In genomic region chr20:53354314-53354713, GRCh38 we compare ENCODE assay signal across 25 cellular contexts.
A peak's percentile ranks its signal among the peaks of the same experiment; 100 is the strongest.
DNase-seq lines count a peak whose midpoint lies in the region; ATAC-seq, FAIRE-seq and TF ChIP-seq lines count a peak whose summit lies in the region.
"Had no signal": no experiment of that assay in that cellular context is flagged by ENCODE, and none has a peak within 500 bp of the region (broad histone marks: within the 10 kb centered on the region; RNA-seq: fewer than 3 reads in every experiment).

No MANE protein-coding gene starts in this region.

- 4% methylated on average over 1 of the region's 1 CpG for WGBS in GM12878 (ENCODE audit: insufficient coverage, insufficient replicate concordance, low lambda C conversion rate, missing lambda C conversion rate)

- TF ChIP-seq EP300 in GM12878 (IDR thresholded peaks at IDR 0.05; ENCODE audit: borderline replicate concordance in 1 of 2, control insufficient read depth in 1 of 2, low read depth in 2 of 2, low read length in 2 of 2), result no peak

- POLR2A ChIA-PET in GM12878 (lab: Charles Lee), result interaction anchor here (0.6 kb wide), 1 partner anchor 67 kb away, joined by 6 read pairs; no protein-coding TSS in a partner anchor

- no peaks in the 10 kb centered on the region for H3K4me1 ChIP-seq in GM12878 (ENCODE audit: control insufficient read depth, insufficient read depth, low read length)
- H3K4me1 ChIP-seq: A549, BE2C had no signal

- peak; percentile 15 for DNase-seq in GM06990 (ENCODE audit: extremely low read depth, insufficient read length)
- DNase-seq in GM13977 (ENCODE audit: low spot score), result peak; percentile 22
- peak; percentile 27 for DNase-seq in M059J (ENCODE audit: low read depth)
- DNase-seq in GM12878 (ENCODE audit: low read depth, low spot score), result no peak
- no peak for DNase-seq in GM20000 (ENCODE audit: low spot score)
- no peak for DNase-seq in anterior cingulate cortex (lab: John Stamatoyannopoulos, UW)
- DNase-seq: 8988T; ACHN; AML-193; BE2C; CD4-positive, alpha-beta T cell; CD8-positive, alpha-beta memory T cell; DMS 273 treated with DMSO at 0.1 percent for 48 hours; DMS53; DMS79 treated with DMSO at 0.1 percent for 48 hours; GF-D8; H9 had no signal

- H3K27me3 ChIP-seq in GM06990 (replicated peaks; ENCODE audit: control insufficient read depth, insufficient read depth, low read length) (no peaks in the 10 kb centered on the region; the same call in 1 of the 2 replicates), GM12878 (replicated peaks in 1 of 2; ENCODE audit: control insufficient read depth in 2 of 2, insufficient read depth in 2 of 2, low read length in 1 of 2) (no peaks in the 10 kb centered on the region; a peak in 1 of 4 replicates)
- H3K27me3 ChIP-seq: BE2C; BLaER1 treated with 17β-estradiol and CSF1 and Interleukin-3, amounts not matched to agents 10 nM and 100 nM had no signal

- no peak for TF ChIP-seq POLR2A in GM12878 (IDR thresholded peaks at IDR 0.05; ENCODE audit: low read depth, low read length)

- no peaks in the 10 kb centered on the region for H3K79me2 ChIP-seq in GM12878 (ENCODE audit: control insufficient read depth, insufficient read depth, low read length)

- FAIRE-seq in GM12878 (lab: Jason Lieb, UNC), result no peak
- FAIRE-seq: A549, D721Med, GM12891, GM19239 had no signal

- H2AFZ ChIP-seq in GM12878 (ENCODE audit: control insufficient read depth, low read depth, low read length), result no peak overlapping the region
- H2AFZ ChIP-seq: GM23338 had no signal

- no peaks in the 10 kb centered on the region for H3K36me3 ChIP-seq in GM06990 (ENCODE audit: control insufficient read depth, insufficient read depth, low read length)
- H3K36me3 ChIP-seq in GM12878 (ENCODE audit: control insufficient read depth in 2 of 2, insufficient read depth in 2 of 2, low read length in 1 of 2), result no peaks in the 10 kb centered on the region
- H3K36me3 ChIP-seq: BE2C; BLaER1 treated with 17β-estradiol and CSF1 and Interleukin-3, amounts not matched to agents 10 nM and 100 nM had no signal

- CTCF ChIA-PET in GM12878 (lab: Yijun Ruan, JAX), result interaction anchor here (0.9 kb wide), 1 partner anchor 16 kb away, joined by 3 read pairs; no protein-coding TSS in a partner anchor

- TF ChIP-seq CTCF in GM06990 (IDR thresholded peaks at IDR 0.05; ENCODE audit: insufficient read depth, low read length, poor library complexity, severe bottlenecking), result no peak
- TF ChIP-seq CTCF in GM13977 (IDR thresholded peaks at IDR 0.05; ENCODE audit: extremely low read depth, insufficient read depth, missing control alignments), result no peak
- TF ChIP-seq CTCF in GM12878 (IDR thresholded peaks at IDR 0.05 in 2 of 3, conservative IDR thresholded peaks at IDR 0.05 in 1 of 3; ENCODE audit: control insufficient read depth in 2 of 3, extremely low read depth in 1 of 3, insufficient read depth in 1 of 3, low read depth in 3 of 3, low read length in 3 of 3), result no peak
- no peak for TF ChIP-seq CTCF in GM20000 (IDR thresholded peaks at IDR 0.05; ENCODE audit: extremely low read depth, missing control alignments)

- no peak overlapping the region for H3K9ac ChIP-seq in GM12878 (ENCODE audit: control insufficient read depth, insufficient read depth, low read length)
- H3K9ac ChIP-seq: BLaER1 treated with 17β-estradiol and CSF1 and Interleukin-3, amounts not matched to agents 10 nM and 100 nM had no signal

- no peak overlapping the region for H3K4me2 ChIP-seq in GM12878 (ENCODE audit: control insufficient read depth, insufficient read depth)
- H3K4me2 ChIP-seq: A549; BLaER1 treated with 17β-estradiol and CSF1 and Interleukin-3, amounts not matched to agents 10 nM and 100 nM; GM23338 had no signal

- H3K9me3 ChIP-seq in GM12878 (replicated peaks; ENCODE audit: control insufficient read depth, insufficient read depth, low read length), result peaks cover 2% of the 10 kb centered on the region; the same call in 1 of the 3 replicates

- H4K20me1 ChIP-seq in GM12878 (ENCODE audit: control insufficient read depth, insufficient read depth), result no peaks in the 10 kb centered on the region
- H4K20me1 ChIP-seq: BLaER1 treated with 17β-estradiol and CSF1 and Interleukin-3, amounts not matched to agents 10 nM and 100 nM had no signal

- intact Hi-C loops in GM12878 (cut with micrococcal nuclease; ENCODE audit: unreplicated experiment), result no loop called here

- ATAC-seq in GM12878 (no peak), HG02763 (IDR thresholded peaks at IDR 0.05; ENCODE audit: unreplicated experiment) (no peak)
- ATAC-seq: A549, GM23338, HCT116 had no signal

- in situ Hi-C loops in GM13977 (cut with MboI; ENCODE audit: low pct_unique_long_range_greater_than_20kb, low sequenced_read_pairs, unreplicated experiment) (no loop called here), GM12878 (cut with MboI) (no loop called here)

- RAD21 ChIA-PET in GM12878 (lab: Charles Lee; ENCODE audit: unreplicated experiment), result interaction anchor here (0.6 kb wide), 1 partner anchor 972 kb away, joined by 3 read pairs; no protein-coding TSS in a partner anchor

- BruUV-seq in GM12878 (replicated peaks; lab: Mats Ljungman, UMichigan), result no TSS peak

- no peak overlapping the region for H3K27ac ChIP-seq in GM12878 (ENCODE audit: control insufficient read depth, insufficient read depth)
- H3K27ac ChIP-seq: A549; BLaER1 treated with 17β-estradiol and CSF1 and Interleukin-3, amounts not matched to agents 10 nM and 100 nM had no signal

- SMC1A ChIA-PET in GM12878 (lab: Charles Lee; ENCODE audit: uncharacterized antibody, unreplicated experiment), result no interaction called here

- TF ChIP-seq RAD21 in GM12878 (IDR thresholded peaks at IDR 0.05; ENCODE audit: insufficient read depth, low read depth, low read length), result no peak

- no peak overlapping the region for H3K4me3 ChIP-seq in GM06990 (replicated peaks; ENCODE audit: low read depth, low read length)
- H3K4me3 ChIP-seq in GM12878, result no peak overlapping the region
- H3K4me3 ChIP-seq: A549; BLaER1 treated with 17β-estradiol and CSF1 and Interleukin-3, amounts not matched to agents 10 nM and 100 nM; GM23338 had no signal

TF ChIP-seq in GM12878, 131 proteins besides CTCF, POLR2A, EP300 and RAD21:
- TF ChIP-seq ZZZ3 (IDR thresholded peaks at IDR 0.05; ENCODE audit: control insufficient read depth, insufficient read length, low read depth), result no peak
- no peak for TF ChIP-seq CBX3 (IDR thresholded peaks at IDR 0.05; ENCODE audit: borderline replicate concordance, low read depth)
- no peak for TF ChIP-seq BMI1 (IDR thresholded peaks at IDR 0.05; ENCODE audit: borderline replicate concordance)
- peak; percentile 37; the same call in 1 of the 2 replicates for TF ChIP-seq NR2F1 (conservative IDR thresholded peaks at IDR 0.05)
- no peak for TF ChIP-seq BCL3 (IDR thresholded peaks at IDR 0.05; ENCODE audit: borderline replicate concordance, insufficient read depth, low read depth, low read length, poor library complexity, severe bottlenecking)
- no peak for TF ChIP-seq ATF3 (IDR thresholded peaks at IDR 0.05; ENCODE audit: borderline replicate concordance, extremely low read depth, low read depth, low read length)
- peak; percentile 47; the same call in 1 of the 2 replicates for TF ChIP-seq RUNX3 (IDR thresholded peaks at IDR 0.05; ENCODE audit: low read length)
- 0 out of 2 replicates have a peak, but pooled peaks have one; percentile 47 for TF ChIP-seq TCF12 (IDR thresholded peaks at IDR 0.05; ENCODE audit: low read depth, low read length)
- no peak for TF ChIP-seq WRNIP1 (IDR thresholded peaks at IDR 0.05; ENCODE audit: borderline replicate concordance, low read depth, low read length)
- no peak for TF ChIP-seq BHLHE40 (IDR thresholded peaks at IDR 0.05; ENCODE audit: borderline replicate concordance in 1 of 2, low read depth in 2 of 2, low read length in 1 of 2)
- TF ChIP-seq JUNB (IDR thresholded peaks at IDR 0.05), result peak; percentile 88
- peak; percentile 69; the same call in 1 of the 2 replicates for TF ChIP-seq IRF4 (IDR thresholded peaks at IDR 0.05; ENCODE audit: low read depth, low read length)
- peak; percentile 94 for TF ChIP-seq ZNF217 (IDR thresholded peaks at IDR 0.05)
- TF ChIP-seq BCL11A (IDR thresholded peaks at IDR 0.05; ENCODE audit: low read depth, low read length), result peak; percentile 53; the same call in 1 of the 2 replicates
- TF ChIP-seq NBN (IDR thresholded peaks at IDR 0.05), result no peak
- TF ChIP-seq JUND (IDR thresholded peaks at IDR 0.05; ENCODE audit: low read depth, low read length), result 0 out of 2 replicates have a peak, but pooled peaks have one; percentile 21

Comparison
In these comparisons a context has a peak if more than half of its experiments do, and no peak if none do; other contexts are left out.
1. DNase-seq: peak in GM06990 (single experiment), GM13977 (single experiment) and M059J (single experiment); none in GM12878 (single experiment), GM20000 (single experiment) and anterior cingulate cortex (0 of 58).